In genomic region chr7:141463986-141464385, GRCh38 we compare ENCODE assay signal across 29 cellular contexts.
DNase-seq lines count a peak whose midpoint lies in the region; ATAC-seq and TF ChIP-seq lines count a peak whose summit lies in the region.
"Had no signal": no experiment of that assay in that cellular context is flagged by ENCODE, and none has a peak within 500 bp of the region (broad histone marks: within the 10 kb centered on the region; RNA-seq: fewer than 3 reads in every experiment).

No MANE protein-coding gene starts in this region.

- no peak overlapping the region for H3K4me3 Mint-ChIP-seq in osteocyte (ENCODE audit: unreplicated experiment)
- H3K4me3 Mint-ChIP-seq in T-cell: no peak overlapping the region
- H3K4me3 Mint-ChIP-seq: activated CD4-positive, alpha-beta memory T cell treated with anti-CD3 and anti-CD28 coated beads for 36 hours; nephron; type B pancreatic cell had no signal

- in situ Hi-C loops in astrocyte of the spinal cord (cut with HindIII; ENCODE audit: low sequenced_read_pairs): no loop called here
- in situ Hi-C loops in gastrocnemius medialis (cut with MboI; ENCODE audit: low sequenced_read_pairs in 4 of 4): no loop called here

- H3K4me3 ChIP-seq in astrocyte of the spinal cord (ENCODE audit: low read depth, low read length) (no peak overlapping the region), gastrocnemius medialis (no peak overlapping the region)
- H3K4me3 ChIP-seq: HAP-1, lung, ovary, PC-9 had no signal

- H3K36me3 ChIP-seq in gastrocnemius medialis: no peaks in the 10 kb centered on the region
- H3K36me3 ChIP-seq: HAP-1, ovary had no signal

- no peaks in the 10 kb centered on the region for H3K27me3 ChIP-seq in gastrocnemius medialis
- H3K27me3 ChIP-seq: ovary had no signal

- H3K9me3 ChIP-seq in gastrocnemius medialis: no peaks in the 10 kb centered on the region
- H3K9me3 ChIP-seq: HAP-1, ovary had no signal

- peak; percentile 9 for DNase-seq in EH (ENCODE audit: low read depth)
- DNase-seq in NCI-H226: peak; percentile 36
- DNase-seq in astrocyte of the spinal cord (ENCODE audit: low read depth, low spot score): peak; percentile 76
- DNase-seq in kidney tubule cell (ENCODE audit: low spot score): peak; percentile 41
- DNase-seq in osteocyte (ENCODE audit: extremely low spot score, unreplicated experiment): no peak
- no peak for DNase-seq in amygdala (lab: John Stamatoyannopoulos, UW)
- DNase-seq in T-cell: no peak
- no peak for DNase-seq in gastrocnemius medialis
- DNase-seq: activated CD4-positive, alpha-beta memory T cell treated with anti-CD3 and anti-CD28 coated beads for 36 hours; activated CD4-positive, CD25-positive, alpha-beta regulatory T cell; activated CD8-positive, alpha-beta memory T cell treated with anti-CD3 and anti-CD28 coated beads, Interleukin-2, amount 50 U/mL, for 48 hours; activated naive CD4-positive, alpha-beta T cell treated with anti-CD3 and anti-CD28 coated beads, Interleukin-2, amount 50 U/mL, for 16 hours; amniotic stem cell; cerebellar nuclear complex; DMS153; GF-D8; kidney glomerular epithelial cell; NCI-H524; ovary; PC-9; retina; SIG-M5; stimulated activated CD4-positive, alpha-beta T cell treated with anti-CD3 and anti-CD28 coated beads, Interleukin-2, amount 100 ng/mL, for 48 hours; SW 1271; T1000 had no signal

- H3K9me3 Mint-ChIP-seq in osteocyte (ENCODE audit: unreplicated experiment): no peaks in the 10 kb centered on the region
- H3K9me3 Mint-ChIP-seq in T-cell: no peaks in the 10 kb centered on the region
- H3K9me3 Mint-ChIP-seq: activated CD4-positive, alpha-beta memory T cell treated with anti-CD3 and anti-CD28 coated beads for 36 hours; nephron; type B pancreatic cell had no signal

- no peaks in the 10 kb centered on the region for H3K27me3 Mint-ChIP-seq in osteocyte (ENCODE audit: unreplicated experiment)
- peaks cover 12 to 23% of the 10 kb centered on the region in 2 donors for H3K27me3 Mint-ChIP-seq in T-cell
- H3K27me3 Mint-ChIP-seq: type B pancreatic cell had no signal

- ATAC-seq in T-cell (replicated peaks in 1 of 4) (no peak), gastrocnemius medialis (no peak)

- no peaks in the 10 kb centered on the region for H3K4me1 Mint-ChIP-seq in osteocyte (ENCODE audit: unreplicated experiment)
- no peaks in the 10 kb centered on the region for H3K4me1 Mint-ChIP-seq in T-cell

- H3K36me3 Mint-ChIP-seq in osteocyte (ENCODE audit: unreplicated experiment) (no peaks in the 10 kb centered on the region), T-cell (no peaks in the 10 kb centered on the region)
- H3K36me3 Mint-ChIP-seq: activated CD4-positive, alpha-beta memory T cell treated with anti-CD3 and anti-CD28 coated beads for 36 hours; type B pancreatic cell had no signal

- TF ChIP-seq CTCF in astrocyte of the spinal cord (IDR thresholded peaks at IDR 0.05; ENCODE audit: low read depth, low read length) (no peak), osteocyte (IDR thresholded peaks at IDR 0.05) (no peak), gastrocnemius medialis (IDR thresholded peaks at IDR 0.05 in 4 of 5, conservative IDR thresholded peaks at IDR 0.05 in 1 of 5) (no peak)

- no peak overlapping the region for H3K27ac Mint-ChIP-seq in osteocyte (ENCODE audit: unreplicated experiment)
- H3K27ac Mint-ChIP-seq in T-cell: no peak overlapping the region
- H3K27ac Mint-ChIP-seq: activated CD4-positive, alpha-beta memory T cell treated with anti-CD3 and anti-CD28 coated beads for 36 hours; nephron; type B pancreatic cell had no signal

- POLR2A ChIA-PET in T-cell (lab: Charles Lee): no interaction called here

- no peak overlapping the region for H3K27ac ChIP-seq in gastrocnemius medialis
- H3K27ac ChIP-seq: ovary, PC-9 had no signal

- intact Hi-C loops in gastrocnemius medialis (cut with DNase I; ENCODE audit: low total_unique reads): no loop called here

- TF ChIP-seq POLR2A in gastrocnemius medialis (IDR thresholded peaks at IDR 0.05): no peak

- CTCF ChIA-PET in T-cell (lab: Charles Lee): interaction anchor here in 1 of 2 donors (0.5 kb wide), 1 partner anchor 29 kb away, joined by 3 read pairs; no protein-coding TSS in a partner anchor

- peaks cover 0 to 13% of the 10 kb centered on the region in 2 donors for H3K4me1 ChIP-seq in gastrocnemius medialis
- H3K4me1 ChIP-seq: HAP-1 had no signal

Comparison
In these comparisons a context has a peak if more than half of its experiments do, and no peak if none do; other contexts are left out.
1. DNase-seq: peak in EH (single experiment), NCI-H226 (single experiment), astrocyte of the spinal cord (single experiment) and kidney tubule cell (single experiment); none in osteocyte (single experiment), amygdala (0 of 56), T-cell (0 of 34) and gastrocnemius medialis (0 of 2).